18 cellular contexts compared by ENCODE assay signal in genomic region chr5:41338276-41338675, GRCh38.
A peak's percentile ranks its signal among the peaks of the same experiment; 100 is the strongest.
DNase-seq lines count a peak whose midpoint lies in the region; ATAC-seq and TF ChIP-seq lines count a peak whose summit lies in the region.
"Had no signal": no experiment of that assay in that cellular context is flagged by ENCODE, and none has a peak within 500 bp of the region (broad histone marks: within the 10 kb centered on the region; RNA-seq: fewer than 3 reads in every experiment).

No MANE protein-coding gene starts in this region.

- no peaks in the 10 kb centered on the region for H3K79me2 ChIP-seq in smooth muscle cell (ENCODE audit: low read depth)

- WGBS in smooth muscle cell (ENCODE audit: low lambda C conversion rate) = 84% methylated on average over 2 of the region's 2 CpGs

- DNase-seq in left ventricle myocardium inferior = no peak
- DNase-seq in right atrium auricular region (ENCODE audit: low spot score) = no peak
- peak; percentile 25 for DNase-seq in fibroblast of the aortic adventitia (ENCODE audit: low read depth)
- DNase-seq in thoracic aorta (ENCODE audit: low spot score) = no peak
- no peak for DNase-seq in smooth muscle cell (lab: John Stamatoyannopoulos, UW; ENCODE audit: unreplicated experiment)
- no peak for DNase-seq in middle frontal gyrus (ENCODE audit: extremely low spot score, low spot score)
- DNase-seq: DND-41, H9, Karpas-422, MG63, NCI-H1092, NCI-H146, NCI-H2081, NCI-H748 treated with DMSO at 0.1 percent for 48 hours, PC-9 had no signal

- ATAC-seq in thoracic aorta (ENCODE audit: insufficient number of reproducible peaks, low FRiP score, low read depth) = peak; percentile 26
- no peak for ATAC-seq in HG03439 (IDR thresholded peaks at IDR 0.05; ENCODE audit: unreplicated experiment)

- H3K27me3 ChIP-seq in left ventricle myocardium inferior (ENCODE audit: low read depth) = no peaks in the 10 kb centered on the region
- H3K27me3 ChIP-seq in right atrium auricular region = no peaks in the 10 kb centered on the region
- H3K27me3 ChIP-seq in thoracic aorta (replicated peaks; ENCODE audit: insufficient read depth) = no peaks in the 10 kb centered on the region
- no peaks in the 10 kb centered on the region for H3K27me3 ChIP-seq in smooth muscle cell (ENCODE audit: low read depth)
- H3K27me3 ChIP-seq: MG63 had no signal

- H3F3A ChIP-seq in smooth muscle cell (ENCODE audit: low read depth) = no peaks in the 10 kb centered on the region

- H3K36me3 ChIP-seq in left ventricle myocardium inferior (no peaks in the 10 kb centered on the region), right atrium auricular region (no peaks in the 10 kb centered on the region), thoracic aorta (no peaks in the 10 kb centered on the region), smooth muscle cell (ENCODE audit: low read depth) (no peaks in the 10 kb centered on the region)
- H3K36me3 ChIP-seq: MG63 had no signal

- no peak overlapping the region for H3K4me3 ChIP-seq in left ventricle myocardium inferior
- no peak overlapping the region for H3K4me3 ChIP-seq in right atrium auricular region
- H3K4me3 ChIP-seq in fibroblast of the aortic adventitia (ENCODE audit: low read depth, low read length) = no peak overlapping the region
- no peak overlapping the region for H3K4me3 ChIP-seq in thoracic aorta
- no peak overlapping the region for H3K4me3 ChIP-seq in smooth muscle cell
- H3K4me3 ChIP-seq: MG63, PC-9 had no signal

- TF ChIP-seq CTCF in left ventricle myocardium inferior (IDR thresholded peaks at IDR 0.05; ENCODE audit: borderline replicate concordance) (no peak), right atrium auricular region (IDR thresholded peaks at IDR 0.05) (no peak), VCaP (conservative IDR thresholded peaks at IDR 0.05) (0 out of 2 replicates have a peak, but pooled peaks have one; percentile 12), fibroblast of the aortic adventitia (IDR thresholded peaks at IDR 0.05; ENCODE audit: insufficient read depth, low read length) (no peak), thoracic aorta (IDR thresholded peaks at IDR 0.05) (no peak), smooth muscle cell (IDR thresholded peaks at IDR 0.05; ENCODE audit: borderline replicate concordance, insufficient read depth, poor library complexity, severe bottlenecking) (no peak)

- H3K27ac ChIP-seq in left ventricle myocardium inferior (replicated peaks) (peak overlapping the region; percentile 1), right atrium auricular region (peak overlapping the region in 1 of 2 donors; percentile 4), VCaP (no peak overlapping the region), thoracic aorta (no peak overlapping the region), smooth muscle cell (ENCODE audit: low read depth) (no peak overlapping the region)
- H3K27ac ChIP-seq: C4-2B, PC-9 had no signal

- H2AFZ ChIP-seq in smooth muscle cell (ENCODE audit: low read depth) = no peak overlapping the region
- H2AFZ ChIP-seq: PC-9 had no signal

- H3K4me1 ChIP-seq in left ventricle myocardium inferior = peaks cover 78% of the 10 kb centered on the region
- H3K4me1 ChIP-seq in right atrium auricular region = peaks cover 0 to 29% of the 10 kb centered on the region in 2 donors
- peaks cover 6 to 15% of the 10 kb centered on the region in 2 donors for H3K4me1 ChIP-seq in thoracic aorta (ENCODE audit: control insufficient read depth in 1 of 2, low read depth in 2 of 2)
- H3K4me1 ChIP-seq in smooth muscle cell (ENCODE audit: low read depth) = peaks cover 14% of the 10 kb centered on the region

- intact Hi-C loops in left ventricle myocardium inferior (cut with micrococcal nuclease) = no loop called here

- no peak overlapping the region for H3K9ac ChIP-seq in smooth muscle cell (ENCODE audit: low read depth)

- no peaks in the 10 kb centered on the region for H3K9me3 ChIP-seq in left ventricle myocardium inferior (replicated peaks)
- no peaks in the 10 kb centered on the region for H3K9me3 ChIP-seq in right atrium auricular region
- H3K9me3 ChIP-seq in thoracic aorta = no peaks in the 10 kb centered on the region
- no peaks in the 10 kb centered on the region for H3K9me3 ChIP-seq in smooth muscle cell (replicated peaks; ENCODE audit: low read depth)
- H3K9me3 ChIP-seq: MG63 had no signal

- no peaks in the 10 kb centered on the region for H4K20me1 ChIP-seq in smooth muscle cell (ENCODE audit: low read depth)

- H3K4me2 ChIP-seq in smooth muscle cell = no peak overlapping the region
- H3K4me2 ChIP-seq: PC-9 had no signal
